In the genomic region with DNA sequence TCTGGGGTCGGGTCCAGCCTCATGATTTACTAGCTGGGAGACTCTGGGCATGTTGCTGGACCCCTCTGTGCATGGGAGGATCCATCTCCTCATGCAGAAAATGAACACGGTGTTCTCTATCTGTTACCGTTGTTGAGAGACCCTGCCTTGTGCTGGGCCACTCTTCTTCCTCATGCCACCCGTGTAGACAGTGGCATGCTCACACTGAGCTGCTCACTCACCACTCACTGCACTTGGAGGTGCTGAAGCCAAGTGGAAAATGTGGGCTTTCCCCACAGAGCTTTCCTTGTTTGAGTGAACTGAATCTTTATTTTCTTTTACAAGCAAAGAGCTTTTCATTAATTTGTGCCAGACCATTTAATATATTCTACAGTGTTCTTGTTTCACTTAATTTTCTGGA, we compare ENCODE assay signal across 25 cellular contexts.
"Had no signal": no experiment of that assay in that cellular context is flagged by ENCODE, and none has a peak within 500 bp of the region (broad histone marks: within the 10 kb centered on the region; RNA-seq: fewer than 3 reads in every experiment).

No MANE protein-coding gene starts in this region.

- H3K9me3 ChIP-seq: lower lobe of right lung, mucosa of descending colon, ovary, prostate gland, right lobe of liver, tibial nerve, vagina had no signal

- H3K27me3 ChIP-seq: ovary, right lobe of liver, tibial nerve, vagina had no signal

- H3K27ac Mint-ChIP-seq: memory B cell; natural killer cell treated with Interleukin-12 subunit alpha and Interleukin-12 subunit beta and Interleukin-15 and Interleukin-18, amount 100 ng/mL, for 72 hours; stimulated activated memory B cell treated with anti-CD40 and anti-IgM and Interleukin-4, amounts not matched to agents 10 μg/mL and 1 μg/mL and 100 μg/mL, for 72 hours; stimulated activated naive CD8-positive, alpha-beta T cell treated with anti-CD3 and anti-CD28 coated beads, Interleukin-15, amount 100 ng/mL, for 72 hours; type B pancreatic cell had no signal

- H3K4me1 Mint-ChIP-seq: memory B cell; stimulated activated memory B cell treated with anti-CD40 and anti-IgM and Interleukin-4, amounts not matched to agents 10 μg/mL and 1 μg/mL and 100 μg/mL, for 72 hours had no signal

- H3K4me3 Mint-ChIP-seq: memory B cell; naive thymus-derived CD4-positive, alpha-beta T cell; natural killer cell treated with Interleukin-12 subunit alpha and Interleukin-12 subunit beta and Interleukin-15 and Interleukin-18, amount 100 ng/mL, for 72 hours; stimulated activated memory B cell treated with anti-CD40 and anti-IgM and Interleukin-4, amounts not matched to agents 10 μg/mL and 1 μg/mL and 100 μg/mL, for 72 hours; stimulated activated naive CD8-positive, alpha-beta T cell treated with anti-CD3 and anti-CD28 coated beads, Interleukin-15, amount 100 ng/mL, for 72 hours; type B pancreatic cell had no signal

- H3K27ac ChIP-seq: lower lobe of right lung, ovary, prostate gland, right lobe of liver, tibial nerve, vagina had no signal

- H3K36me3 Mint-ChIP-seq: memory B cell; natural killer cell treated with Interleukin-12 subunit alpha and Interleukin-12 subunit beta and Interleukin-15 and Interleukin-18, amount 100 ng/mL, for 72 hours; stimulated activated memory B cell treated with anti-CD40 and anti-IgM and Interleukin-4, amounts not matched to agents 10 μg/mL and 1 μg/mL and 100 μg/mL, for 72 hours; type B pancreatic cell had no signal

- H3K36me3 ChIP-seq: lower lobe of right lung, ovary, prostate gland, right lobe of liver, tibial nerve, vagina had no signal

- H3K9me3 Mint-ChIP-seq: memory B cell; naive thymus-derived CD4-positive, alpha-beta T cell; natural killer cell treated with Interleukin-12 subunit alpha and Interleukin-12 subunit beta and Interleukin-15 and Interleukin-18, amount 100 ng/mL, for 72 hours; stimulated activated memory B cell treated with anti-CD40 and anti-IgM and Interleukin-4, amounts not matched to agents 10 μg/mL and 1 μg/mL and 100 μg/mL, for 72 hours; stimulated activated naive CD8-positive, alpha-beta T cell treated with anti-CD3 and anti-CD28 coated beads, Interleukin-15, amount 100 ng/mL, for 72 hours had no signal

- DNase-seq: hippocampal formation; kidney glomerular epithelial cell; left cardiac atrium; lower lobe of right lung; midbrain; mucosa of descending colon; naive thymus-derived CD4-positive, alpha-beta T cell; ovary; right lobe of liver; stimulated activated CD4-positive, alpha-beta T cell treated with anti-CD3 and anti-CD28 coated beads, Interleukin-1b, Interleukin-23, amount 100 ng/mL, for 48 hours; stimulated activated CD4-positive, alpha-beta T cell treated with anti-CD3 and anti-CD28 coated beads, Interleukin-2, amount 100 ng/mL, for 48 hours; stimulated activated CD4-positive, alpha-beta T cell treated with anti-CD3 and anti-CD28 coated beads, Interleukin-4, amount 100 ng/mL, for 4 hours; stimulated activated CD8-positive, alpha-beta memory T cell treated with anti-CD3 and anti-CD28 coated beads, Interleukin-4, amount 100 ng/mL, for 48 hours; stimulated activated naive CD4-positive, alpha-beta T cell treated with Interleukin-2 at 50 U/mL for 16 hours; stimulated activated naive CD8-positive, alpha-beta T cell treated with anti-CD3 and anti-CD28 coated beads, Interleukin-15, amount 100 ng/mL, for 72 hours; substantia nigra had no signal

- ATAC-seq: left cardiac atrium; left lobe of liver; lower lobe of right lung; mucosa of descending colon; naive thymus-derived CD4-positive, alpha-beta T cell; natural killer cell treated with Interleukin-12 subunit alpha and Interleukin-12 subunit beta and Interleukin-15 and Interleukin-18, amount 100 ng/mL, for 72 hours; right lobe of liver; stimulated activated memory B cell treated with anti-CD40 and anti-IgM and Interleukin-4, amounts not matched to agents 10 μg/mL and 1 μg/mL and 100 μg/mL, for 72 hours; stimulated activated naive CD8-positive, alpha-beta T cell treated with anti-CD3 and anti-CD28 coated beads, Interleukin-15, amount 100 ng/mL, for 72 hours had no signal

- H3K4me1 ChIP-seq: lower lobe of right lung, prostate gland, right lobe of liver, tibial nerve, vagina had no signal

- H3K27me3 Mint-ChIP-seq: naive thymus-derived CD4-positive, alpha-beta T cell; stimulated activated memory B cell treated with anti-CD40 and anti-IgM and Interleukin-4, amounts not matched to agents 10 μg/mL and 1 μg/mL and 100 μg/mL, for 72 hours; stimulated activated naive CD8-positive, alpha-beta T cell treated with anti-CD3 and anti-CD28 coated beads, Interleukin-15, amount 100 ng/mL, for 72 hours had no signal

- H3K4me3 ChIP-seq: lower lobe of right lung, mucosa of descending colon, ovary, prostate gland, right lobe of liver, smooth muscle cell, tibial nerve, vagina had no signal
